2 cellular contexts compared by ENCODE assay signal in the genomic region with DNA sequence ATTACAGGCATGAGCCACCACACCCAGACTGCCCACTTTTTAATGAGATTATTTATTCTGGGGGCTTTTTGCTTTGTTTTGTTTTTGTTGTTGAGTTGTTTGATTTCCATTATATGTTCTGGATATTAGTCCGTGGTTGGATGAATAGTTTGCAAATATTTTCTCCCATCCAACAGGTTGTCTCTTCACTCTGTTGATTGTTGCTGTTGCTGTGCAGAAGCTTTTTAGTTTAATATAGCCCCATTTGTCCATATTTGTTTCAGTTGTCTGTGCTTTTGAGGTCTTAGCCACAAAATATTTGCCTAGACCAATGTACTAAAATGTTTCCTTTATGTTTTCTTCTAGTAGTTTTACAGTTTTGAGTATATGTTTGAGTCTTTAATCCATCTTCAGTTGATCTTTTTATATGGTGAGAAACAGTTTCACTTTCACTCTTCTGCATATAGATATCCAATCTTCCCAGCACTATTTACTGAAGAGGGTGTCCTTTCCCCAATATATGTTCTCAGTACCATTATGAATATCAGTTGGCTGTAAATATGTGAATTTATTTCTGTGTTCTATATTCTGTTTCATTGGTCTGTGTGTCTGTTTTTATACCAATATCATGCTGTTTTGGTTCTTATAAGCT.
TF ChIP-seq lines count a peak whose summit lies in the region.

No MANE protein-coding gene starts in this region.

TF ChIP-seq in IMR-90, 13 proteins besides CTCF, POLR2A, EP300 and RAD21 (continued from another document):
- no peak for TF ChIP-seq RFX5 (IDR thresholded peaks at IDR 0.05; ENCODE audit: low read depth, low read length)
- TF ChIP-seq MXI1 (IDR thresholded peaks at IDR 0.05; ENCODE audit: borderline replicate concordance, low read depth, low read length): no peak
- TF ChIP-seq FOS (IDR thresholded peaks at IDR 0.05; ENCODE audit: low read depth, low read length): no peak
- no peak for TF ChIP-seq CHD1 (IDR thresholded peaks at IDR 0.05; ENCODE audit: low read depth, low read length)
- no peak for TF ChIP-seq SMC3 (IDR thresholded peaks at IDR 0.05; ENCODE audit: low read depth, low read length)
- TF ChIP-seq, protein P1, sequence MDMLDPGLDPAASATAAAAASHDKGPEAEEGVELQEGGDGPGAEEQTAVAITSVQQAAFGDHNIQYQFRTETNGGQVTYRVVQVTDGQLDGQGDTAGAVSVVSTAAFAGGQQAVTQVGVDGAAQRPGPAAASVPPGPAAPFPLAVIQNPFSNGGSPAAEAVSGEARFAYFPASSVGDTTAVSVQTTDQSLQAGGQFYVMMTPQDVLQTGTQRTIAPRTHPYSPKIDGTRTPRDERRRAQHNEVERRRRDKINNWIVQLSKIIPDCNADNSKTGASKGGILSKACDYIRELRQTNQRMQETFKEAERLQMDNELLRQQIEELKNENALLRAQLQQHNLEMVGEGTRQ (IDR thresholded peaks at IDR 0.05; ENCODE audit: low read depth, low read length): no peak
- TF ChIP-seq MAFK (IDR thresholded peaks at IDR 0.05; ENCODE audit: low read depth, low read length): no peak
- TF ChIP-seq, protein P2, sequence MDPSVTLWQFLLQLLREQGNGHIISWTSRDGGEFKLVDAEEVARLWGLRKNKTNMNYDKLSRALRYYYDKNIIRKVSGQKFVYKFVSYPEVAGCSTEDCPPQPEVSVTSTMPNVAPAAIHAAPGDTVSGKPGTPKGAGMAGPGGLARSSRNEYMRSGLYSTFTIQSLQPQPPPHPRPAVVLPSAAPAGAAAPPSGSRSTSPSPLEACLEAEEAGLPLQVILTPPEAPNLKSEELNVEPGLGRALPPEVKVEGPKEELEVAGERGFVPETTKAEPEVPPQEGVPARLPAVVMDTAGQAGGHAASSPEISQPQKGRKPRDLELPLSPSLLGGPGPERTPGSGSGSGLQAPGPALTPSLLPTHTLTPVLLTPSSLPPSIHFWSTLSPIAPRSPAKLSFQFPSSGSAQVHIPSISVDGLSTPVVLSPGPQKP (IDR thresholded peaks at IDR 0.05; ENCODE audit: borderline replicate concordance, low read depth, low read length): no peak
- TF ChIP-seq NFE2L2 (IDR thresholded peaks at IDR 0.05; ENCODE audit: low read depth, low read length): no peak
- TF ChIP-seq CEBPB (IDR thresholded peaks at IDR 0.05; ENCODE audit: low read depth, low read length): no peak
- no peak for TF ChIP-seq MAZ (IDR thresholded peaks at IDR 0.05; ENCODE audit: borderline replicate concordance, low read depth, low read length)

TF ChIP-seq in GM12891, 5 proteins besides CTCF, POLR2A, EP300 and RAD21 (continued from another document):
- TF ChIP-seq POLR2AphosphoS5 (IDR thresholded peaks at IDR 0.05; ENCODE audit: low read depth, low read length): no peak
- TF ChIP-seq PAX5 (IDR thresholded peaks at IDR 0.05; ENCODE audit: insufficient read depth, low read length, severe bottlenecking): no peak
- TF ChIP-seq TAF1 (IDR thresholded peaks at IDR 0.05; ENCODE audit: low read depth, low read length): no peak
